17 cellular contexts compared by ENCODE assay signal in the genomic region with DNA sequence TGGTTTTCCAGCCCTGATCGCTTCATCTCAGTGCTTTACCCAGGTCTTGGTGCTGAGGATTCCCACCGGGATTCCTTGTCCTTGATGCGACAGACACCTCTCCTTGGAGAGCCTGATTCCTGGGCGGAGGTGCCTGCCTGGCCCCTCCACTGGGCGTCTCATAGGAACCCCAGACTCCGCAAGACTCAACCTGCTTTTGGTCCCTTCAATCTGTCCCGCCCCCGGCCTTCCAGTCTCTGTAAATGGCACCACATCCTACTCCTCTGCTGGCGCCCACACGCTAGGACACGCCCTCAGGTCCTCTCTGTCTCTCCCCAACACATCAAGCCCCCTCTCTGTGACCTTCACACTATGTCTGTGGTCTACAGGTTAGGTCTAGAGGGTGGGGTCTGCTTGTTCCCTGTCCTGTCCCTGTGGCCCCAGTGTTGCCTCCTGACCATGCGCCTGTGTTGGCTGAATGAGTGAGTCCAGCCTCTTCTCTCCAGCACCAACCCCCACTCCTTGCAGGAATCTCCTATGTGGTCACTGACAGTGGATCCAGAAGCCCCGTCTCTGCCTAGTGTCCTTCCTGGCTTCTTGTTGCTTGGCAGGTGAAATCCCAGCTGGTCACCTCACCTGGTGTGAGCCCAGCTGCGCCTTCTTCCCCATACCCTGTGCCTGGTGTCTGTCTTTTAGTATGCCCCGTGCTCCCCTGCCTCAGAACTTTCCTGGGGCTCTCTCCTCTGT.
"Had no signal": no experiment of that assay in that cellular context is flagged by ENCODE, and none has a peak within 500 bp of the region (broad histone marks: within the 10 kb centered on the region; RNA-seq: fewer than 3 reads in every experiment).

No MANE protein-coding gene starts in this region.

- H3K27ac ChIP-seq: adrenal gland, foreskin keratinocyte, pancreas, psoas muscle, thyroid gland had no signal

- ATAC-seq: activated CD8-positive, alpha-beta memory T cell treated with anti-CD3 and anti-CD28 coated beads, Interleukin-2, amount 10 ng/mL, durations not matched to agents 7 days and 5 days; foreskin keratinocyte; left lobe of liver; naive thymus-derived CD4-positive, alpha-beta T cell; pancreas had no signal

- DNase-seq: activated CD4-positive, alpha-beta memory T cell treated with anti-CD3 and anti-CD28 coated beads, Interleukin-2, amount 10 ng/mL, durations not matched to agents 7 days and 5 days; activated CD4-positive, alpha-beta T cell treated with anti-CD3 and anti-CD28 coated beads, Interleukin-2, amount 10 ng/mL, durations not matched to agents 24 days and 14 days; activated CD8-positive, alpha-beta memory T cell treated with anti-CD3 and anti-CD28 coated beads, Interleukin-2, amount 10 ng/mL, durations not matched to agents 7 days and 5 days; activated naive CD4-positive, alpha-beta T cell; effector CD4-positive, alpha-beta T cell; erythroblast; foreskin keratinocyte; naive thymus-derived CD4-positive, alpha-beta T cell; pancreas; psoas muscle; right cardiac atrium; stimulated activated CD4-positive, alpha-beta T cell treated with anti-CD3 and anti-CD28 coated beads, Interleukin-1b, Interleukin-23, amount 100 ng/mL, for 48 hours; substantia nigra; thyroid gland had no signal

- H3K4me3 ChIP-seq: adrenal gland, lung, pancreas, psoas muscle, thyroid gland had no signal

- H3K36me3 ChIP-seq: adrenal gland, pancreas, thyroid gland had no signal

- H3K27me3 ChIP-seq: foreskin keratinocyte, pancreas, thyroid gland had no signal

- H3K4me1 ChIP-seq: adrenal gland, foreskin keratinocyte, pancreas, psoas muscle, thyroid gland had no signal

- H3K9me3 ChIP-seq: adrenal gland, pancreas, psoas muscle, thyroid gland had no signal
